Comparison of ENCODE assay signal across 9 cellular contexts in the genomic region with DNA sequence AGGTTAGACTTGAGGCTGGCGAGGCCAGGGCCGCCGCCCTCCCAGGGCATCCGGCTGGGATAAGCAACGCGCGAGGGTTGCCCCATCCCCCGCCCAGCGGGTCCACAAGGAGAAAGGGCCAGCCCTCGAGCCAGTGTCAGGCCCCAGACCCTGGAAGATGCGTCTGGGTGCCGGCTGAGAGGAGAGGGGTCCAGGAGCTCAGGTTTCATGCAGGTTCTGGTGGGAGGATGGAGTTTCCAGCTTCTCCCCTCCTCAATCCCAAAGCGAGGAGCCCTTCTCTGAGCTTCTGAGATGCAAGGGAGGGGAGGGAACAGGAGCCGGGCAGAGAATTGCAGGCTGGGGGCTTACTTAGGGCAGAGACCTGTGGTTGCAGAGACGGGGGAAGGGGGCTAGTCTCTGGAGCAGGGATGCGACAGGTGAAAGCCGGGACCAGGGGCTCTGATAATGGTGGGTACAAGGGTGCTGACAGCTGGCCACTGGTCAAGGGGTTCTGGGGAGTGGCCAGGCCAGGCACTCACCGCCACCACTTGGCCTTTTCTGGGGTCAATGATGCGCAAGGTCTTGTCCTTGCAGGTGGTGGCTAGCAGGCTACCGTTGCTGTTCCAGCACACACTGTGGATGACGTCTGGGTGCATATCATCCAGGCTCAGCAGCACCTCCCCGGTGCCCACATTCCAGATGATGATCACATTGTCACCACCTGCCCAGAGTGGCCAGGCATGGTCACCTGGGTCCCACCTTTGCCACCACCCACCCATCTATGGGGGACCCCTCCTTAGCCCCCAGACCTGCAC. TPM values are rescaled to one million over a fixed set of nuclear protein-coding genes. Genes with fewer than 3 reads are reported as not detected.
DNase-seq lines count a peak whose midpoint lies in the region; ATAC-seq and TF ChIP-seq lines count a peak whose summit lies in the region.
"Had no signal": no experiment of that assay in that cellular context is flagged by ENCODE, and none has a peak within 500 bp of the region (broad histone marks: within the 10 kb centered on the region; RNA-seq: fewer than 3 reads in every experiment).

No MANE protein-coding gene starts in this region.

- no peak overlapping the region for H3K18ac ChIP-seq in trophoblast cell (ENCODE audit: low read length)

- peak overlapping the region; percentile 73; the same call in 1 of the 2 replicates for H3K9ac ChIP-seq in ES-I3 (ENCODE audit: low read depth, low read length)
- H3K9ac ChIP-seq in OCI-LY1 (ENCODE audit: low read length), result no peak overlapping the region; the same call in 1 of the 2 replicates
- H3K9ac ChIP-seq in trophoblast cell (ENCODE audit: low read length), result no peak overlapping the region

- H3K36me3 ChIP-seq in ES-I3 (ENCODE audit: insufficient read depth, low read length), result no peaks in the 10 kb centered on the region
- no peaks in the 10 kb centered on the region for H3K36me3 ChIP-seq in OCI-LY1 (ENCODE audit: insufficient read depth, low read length)
- H3K36me3 ChIP-seq in trophoblast cell (ENCODE audit: control insufficient read depth in 1 of 2, insufficient read depth in 2 of 2, low read length in 2 of 2), result no peaks in the 10 kb centered on the region

- H3K9me2 ChIP-seq in OCI-LY1 (ENCODE audit: low read depth, low read length), result no peaks in the 10 kb centered on the region

- ATAC-seq in GM21723 (IDR thresholded peaks at IDR 0.05; ENCODE audit: unreplicated experiment) (no peak), GM18909 (IDR thresholded peaks at IDR 0.05; ENCODE audit: poor library complexity, unreplicated experiment) (no peak)

- H3K4me3 ChIP-seq in OCI-LY1 (ENCODE audit: low read depth, low read length, poor library complexity, severe bottlenecking) (peak overlapping the region; percentile 63), epithelial cell of proximal tubule (ENCODE audit: low read depth, low read length) (peak overlapping the region; percentile 46), trophoblast cell (ENCODE audit: low read depth, low read length) (no peak overlapping the region)

- no peak overlapping the region for H4K8ac ChIP-seq in trophoblast cell (ENCODE audit: low read depth, low read length)

- TF ChIP-seq CTCF in OCI-LY1 (IDR thresholded peaks at IDR 0.05; ENCODE audit: low read length) (no peak), epithelial cell of proximal tubule (conservative IDR thresholded peaks at IDR 0.05; ENCODE audit: low read depth, low read length) (no peak), RWPE1 (conservative IDR thresholded peaks at IDR 0.05; ENCODE audit: low read depth) (no peak; the same call in 1 of the 2 replicates)

- H2BK120ac ChIP-seq in trophoblast cell (ENCODE audit: insufficient read depth, low read length, poor library complexity), result no peak overlapping the region

- H3K79me1 ChIP-seq in trophoblast cell (ENCODE audit: low read length), result peaks cover 17% of the 10 kb centered on the region

- peaks cover 9% of the 10 kb centered on the region; the same call in 1 of the 2 replicates for H3K27me3 ChIP-seq in OCI-LY1 (ENCODE audit: insufficient read depth, low read length)
- peaks cover 16% of the 10 kb centered on the region for H3K27me3 ChIP-seq in trophoblast cell (ENCODE audit: insufficient read depth, low read length)

- no peak overlapping the region for H3K14ac ChIP-seq in trophoblast cell (ENCODE audit: low read length)

- H4K20me1 ChIP-seq in OCI-LY1 (ENCODE audit: insufficient read depth, low read length), result no peaks in the 10 kb centered on the region

- H3K4me1 ChIP-seq in ES-I3 (ENCODE audit: insufficient read depth, low read length), result peaks cover 47% of the 10 kb centered on the region
- peaks cover 64% of the 10 kb centered on the region for H3K4me1 ChIP-seq in OCI-LY1 (ENCODE audit: insufficient read depth, low read length, severe bottlenecking)
- peaks cover 45 to 61% of the 10 kb centered on the region in 2 experiments for H3K4me1 ChIP-seq in trophoblast cell (ENCODE audit: control insufficient read depth in 1 of 2, insufficient read depth in 2 of 2, low read length in 2 of 2)

- no peak overlapping the region for H3K23ac ChIP-seq in trophoblast cell (ENCODE audit: low read length)

- peak overlapping the region; percentile 82 for H3K4me2 ChIP-seq in OCI-LY1 (ENCODE audit: low read length)
- H3K4me2 ChIP-seq in trophoblast cell (ENCODE audit: low read length), result peak overlapping the region; percentile 63

- DNase-seq in epithelial cell of proximal tubule (ENCODE audit: low read depth) (no peak), trophoblast cell (no peak), RWPE1 (ENCODE audit: low spot score) (no peak), NCI-H510A treated with DMSO at 0.1 percent for 48 hours (lab: John Stamatoyannopoulos, UW) (no peak)
- DNase-seq: NCI-H446 treated with DMSO at 0.1 percent for 48 hours had no signal

- H2BK5ac ChIP-seq in trophoblast cell (ENCODE audit: low read depth, low read length, poor library complexity), result no peak overlapping the region

- H3F3A ChIP-seq in OCI-LY1 (ENCODE audit: insufficient read depth, low read length), result no peaks in the 10 kb centered on the region

- H4K12ac ChIP-seq in trophoblast cell (ENCODE audit: low read depth, low read length), result no peak overlapping the region

- CTCF ChIA-PET in RWPE1 (lab: Yijun Ruan, JAX), result interaction anchor here (0.6 to 3.8 kb wide), 15 partner anchors 10 to 1180 kb away, joined by 3 to 45 read pairs (median 3); a partner anchor contains a TSS

- peak overlapping the region; percentile 7 for H2AK5ac ChIP-seq in trophoblast cell (ENCODE audit: low read length)

- H3K79me2 ChIP-seq in OCI-LY1 (ENCODE audit: insufficient read depth, low read length) (no peaks in the 10 kb centered on the region), trophoblast cell (ENCODE audit: control insufficient read depth, insufficient read depth, low read length, poor library complexity) (peaks cover 3% of the 10 kb centered on the region)

- H4K91ac ChIP-seq in trophoblast cell (ENCODE audit: low read depth, low read length), result no peak overlapping the region

- no CpG with 5 or more reads among the region's 22 CpGs for WGBS in trophoblast cell (ENCODE audit: extremely low coverage, insufficient coverage, insufficient read length)

- H2BK12ac ChIP-seq in trophoblast cell (ENCODE audit: low read length), result peak overlapping the region; percentile 38

- no peak overlapping the region for H3K4ac ChIP-seq in trophoblast cell (ENCODE audit: low read depth, low read length)

- no peak overlapping the region for H2AFZ ChIP-seq in OCI-LY1 (ENCODE audit: low read length)
- H2AFZ ChIP-seq in trophoblast cell (ENCODE audit: insufficient read depth, low read length, poor library complexity), result peak overlapping the region; percentile 46

- H3K27ac ChIP-seq in OCI-LY1 (ENCODE audit: low read depth, low read length, poor library complexity, severe bottlenecking) (no peak overlapping the region), trophoblast cell (ENCODE audit: low read depth, low read length) (no peak overlapping the region), RWPE1 (no peak overlapping the region)

- H3K9me3 ChIP-seq in ES-I3 (ENCODE audit: control insufficient read depth, insufficient read depth, low read length) (no peaks in the 10 kb centered on the region), OCI-LY1 (ENCODE audit: low read length) (no peaks in the 10 kb centered on the region), trophoblast cell (ENCODE audit: insufficient read depth, low read depth, low read length) (peaks cover 5% of the 10 kb centered on the region)

- POLR2A ChIA-PET in RWPE1 (lab: Yijun Ruan, JAX; ENCODE audit: low non-redundant PET), result no interaction called here

RNA-seq across cellular contexts. Expression of a gene that starts 4.2 kb away (rescaled TPM):
- 4.4 and 28.7 TPM in 2 replicates for total RNA-seq in epithelial cell of proximal tubule
- 10.5 and 11.5 TPM in 2 replicates for polyA plus RNA-seq in trophoblast cell (2013)

RNA-seq across cellular contexts. Expression of a gene that starts 25.5 kb away (rescaled TPM):
- 12.9 and 30.7 TPM in 2 replicates for total RNA-seq in epithelial cell of proximal tubule
- polyA plus RNA-seq in trophoblast cell (2013), result 1.6 and 1.9 TPM in 2 replicates

RNA-seq across cellular contexts. Expression of a gene that starts 29.0 kb away (rescaled TPM):
- total RNA-seq in epithelial cell of proximal tubule, result 61.3 and 74.3 TPM in 2 replicates
- polyA plus RNA-seq in trophoblast cell (2013), result 33.6 and 35.0 TPM in 2 replicates

RNA-seq across cellular contexts. Expression of a gene that starts 50.0 kb away (rescaled TPM):
- total RNA-seq in epithelial cell of proximal tubule, result 77.6 and 78.8 TPM in 2 replicates
- 17.1 and 19.5 TPM in 2 replicates for polyA plus RNA-seq in trophoblast cell (2013)

RNA-seq across cellular contexts. Expression of a gene that starts 51.6 kb away (rescaled TPM):
- total RNA-seq in epithelial cell of proximal tubule, result 8.2 and 11.3 TPM in 2 replicates
- polyA plus RNA-seq in trophoblast cell (2013), result 2.3 and 2.8 TPM in 2 replicates
